8 cellular contexts compared by ENCODE assay signal in genomic region chr15:101578443-101578894, GRCh38.
DNase-seq lines count a peak whose midpoint lies in the region; ATAC-seq and TF ChIP-seq lines count a peak whose summit lies in the region.

No MANE protein-coding gene starts in this region.

- intact Hi-C loops in activated CD4-positive, alpha-beta T cell treated with anti-CD3 and anti-CD28 coated beads, Interleukin-2, amount 10 ng/mL, durations not matched to agents 24 days and 14 days (cut with micrococcal nuclease), result no loop called here

- H3K9me3 Mint-ChIP-seq in activated CD4-positive, alpha-beta T cell treated with anti-CD3 and anti-CD28 coated beads, Interleukin-2, amount 10 ng/mL, durations not matched to agents 24 days and 14 days, result no peaks in the 10 kb centered on the region

- H3K36me3 ChIP-seq in MG63, result no peaks in the 10 kb centered on the region

- TF ChIP-seq CTCF in choroid plexus epithelial cell (conservative IDR thresholded peaks at IDR 0.05; ENCODE audit: low read depth, low read length), result peak; percentile 62

- peak; percentile 59 for DNase-seq in activated CD4-positive, alpha-beta T cell treated with anti-CD3 and anti-CD28 coated beads, Interleukin-2, amount 10 ng/mL, durations not matched to agents 24 days and 14 days
- no peak for DNase-seq in activated CD4-positive, alpha-beta T cell treated with anti-CD3 and anti-CD28 coated beads, Interleukin-2, amount 50 U/mL, for 4 hours
- DNase-seq in MG63 (peak; percentile 48), choroid plexus epithelial cell (ENCODE audit: low read depth) (peak; percentile 40), middle frontal gyrus (ENCODE audit: extremely low spot score, low spot score) (peak; percentile 48), dedifferentiated amniotic fluid mesenchymal stem cell (ENCODE audit: extremely low spot score) (no peak)

- no peak for ATAC-seq in GM19395 (IDR thresholded peaks at IDR 0.05; ENCODE audit: unreplicated experiment)
- ATAC-seq in GM21619 (IDR thresholded peaks at IDR 0.05; ENCODE audit: unreplicated experiment), result no peak

- no peak overlapping the region for H3K27ac Mint-ChIP-seq in activated CD4-positive, alpha-beta T cell treated with anti-CD3 and anti-CD28 coated beads, Interleukin-2, amount 10 ng/mL, durations not matched to agents 24 days and 14 days

- no peaks in the 10 kb centered on the region for H3K27me3 ChIP-seq in MG63

- H3K27me3 Mint-ChIP-seq in activated CD4-positive, alpha-beta T cell treated with anti-CD3 and anti-CD28 coated beads, Interleukin-2, amount 10 ng/mL, durations not matched to agents 24 days and 14 days, result peaks cover 18% of the 10 kb centered on the region

- no peaks in the 10 kb centered on the region for H3K4me1 Mint-ChIP-seq in activated CD4-positive, alpha-beta T cell treated with anti-CD3 and anti-CD28 coated beads, Interleukin-2, amount 10 ng/mL, durations not matched to agents 24 days and 14 days

- no peak overlapping the region for H3K4me3 Mint-ChIP-seq in activated CD4-positive, alpha-beta T cell treated with anti-CD3 and anti-CD28 coated beads, Interleukin-2, amount 10 ng/mL, durations not matched to agents 24 days and 14 days

- H3K36me3 Mint-ChIP-seq in activated CD4-positive, alpha-beta T cell treated with anti-CD3 and anti-CD28 coated beads, Interleukin-2, amount 10 ng/mL, durations not matched to agents 24 days and 14 days (ENCODE audit: low read depth), result no peaks in the 10 kb centered on the region

- H3K9me3 ChIP-seq in MG63, result 0 out of 2 replicates have a peak, but pooled peaks cover 2% of the 10 kb centered on the region

- no peak overlapping the region for H3K4me3 ChIP-seq in MG63
- H3K4me3 ChIP-seq in choroid plexus epithelial cell (ENCODE audit: low read depth, low read length), result no peak overlapping the region

Comparison
In these comparisons a context has a peak if more than half of its experiments do, and no peak if none do; other contexts are left out.
1. DNase-seq: peak in activated CD4-positive, alpha-beta T cell treated with anti-CD3 and anti-CD28 coated beads, Interleukin-2, amount 10 ng/mL, durations not matched to agents 24 days and 14 days (single experiment), MG63 (single experiment), choroid plexus epithelial cell (single experiment) and middle frontal gyrus (single experiment); none in activated CD4-positive, alpha-beta T cell treated with anti-CD3 and anti-CD28 coated beads, Interleukin-2, amount 50 U/mL, for 4 hours (0 of 2) and dedifferentiated amniotic fluid mesenchymal stem cell (single experiment).